8 cellular contexts compared by ENCODE assay signal in the genomic region with DNA sequence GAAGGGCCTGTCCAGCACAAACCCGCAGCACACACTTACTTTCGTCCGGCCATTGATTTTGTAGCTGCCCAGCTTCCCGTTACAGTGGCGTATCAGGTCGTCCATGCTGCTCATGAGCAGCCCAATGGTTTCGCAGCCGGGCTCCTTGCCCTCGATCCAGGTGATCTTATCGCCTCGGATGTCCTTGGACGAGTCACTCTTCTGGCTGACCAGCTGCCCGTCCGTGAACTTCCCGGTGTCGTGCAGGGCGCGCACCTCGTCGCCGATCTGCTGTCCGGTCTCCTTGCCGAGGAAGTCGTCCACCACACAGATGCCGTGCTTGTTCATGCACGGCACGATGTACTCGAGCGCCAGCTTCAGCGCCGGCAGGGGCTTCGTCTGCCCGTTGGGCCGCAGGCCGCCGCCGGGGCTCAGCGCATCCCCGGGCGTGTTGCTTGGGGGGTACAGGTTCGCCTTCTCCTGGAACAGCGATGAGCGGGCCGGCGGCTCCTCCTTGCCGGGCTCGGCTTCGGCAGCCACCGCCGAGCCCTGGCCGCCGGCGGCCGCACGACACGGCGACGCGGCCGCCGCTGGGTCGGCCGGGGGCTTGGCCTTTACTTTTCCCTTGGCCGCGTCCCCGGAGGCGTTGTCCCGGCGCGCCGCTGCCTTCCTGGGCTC. TPM values are rescaled to one million over a fixed set of nuclear protein-coding genes. Genes with fewer than 3 reads are reported as not detected.
DNase-seq lines count a peak whose midpoint lies in the region; ATAC-seq and TF ChIP-seq lines count a peak whose summit lies in the region.

No MANE protein-coding gene starts in this region.

- H3K9me3 ChIP-seq in BE2C (no peaks in the 10 kb centered on the region), SU-DHL-6 (ENCODE audit: insufficient read depth, low read length) (no peaks in the 10 kb centered on the region), ascending aorta (no peaks in the 10 kb centered on the region), hepatocyte (ENCODE audit: low read depth) (no peaks in the 10 kb centered on the region)

- ATAC-seq in GM19324 (IDR thresholded peaks at IDR 0.05; ENCODE audit: low FRiP score, unreplicated experiment): peak; percentile 9
- peak; percentile 6 for ATAC-seq in HG03432 (IDR thresholded peaks at IDR 0.05; ENCODE audit: unreplicated experiment)
- peak; percentile 20 for ATAC-seq in sciatic nerve

- peak overlapping the region; percentile 80 for H3K27ac ChIP-seq in SU-DHL-6 (ENCODE audit: low read depth, low read length)
- H3K27ac ChIP-seq in ascending aorta: peak overlapping the region; percentile 97 to 100
- H3K27ac ChIP-seq in hepatocyte: peak overlapping the region; percentile 95

- peak overlapping the region; percentile 45 for H2AFZ ChIP-seq in SU-DHL-6 (ENCODE audit: low read depth, low read length, severe bottlenecking)
- H2AFZ ChIP-seq in hepatocyte: peak overlapping the region; percentile 62

- no peaks in the 10 kb centered on the region for H3K9me2 ChIP-seq in SU-DHL-6 (replicated peaks; ENCODE audit: insufficient read depth, low read length)
- no peaks in the 10 kb centered on the region for H3K9me2 ChIP-seq in hepatocyte (replicated peaks; ENCODE audit: insufficient read depth)

- peaks cover 11% of the 10 kb centered on the region; the same call in 1 of the 2 replicates for H3K79me2 ChIP-seq in SU-DHL-6 (ENCODE audit: insufficient read depth, low read length)
- H3K79me2 ChIP-seq in hepatocyte: peaks cover 51% of the 10 kb centered on the region

- H3K36me3 ChIP-seq in BE2C (no peaks in the 10 kb centered on the region), SU-DHL-6 (ENCODE audit: low read length) (peaks cover 4% of the 10 kb centered on the region; the same call in 1 of the 2 replicates), ascending aorta (no peaks in the 10 kb centered on the region), hepatocyte (replicated peaks; ENCODE audit: insufficient read depth, low read depth) (no peaks in the 10 kb centered on the region)

- peak overlapping the region; percentile 64 for H3K9ac ChIP-seq in SU-DHL-6 (ENCODE audit: low read length)

- TF ChIP-seq CTCF in BE2C (IDR thresholded peaks at IDR 0.05; ENCODE audit: low read depth, low read length): no peak
- TF ChIP-seq CTCF in SU-DHL-6 (IDR thresholded peaks at IDR 0.05; ENCODE audit: insufficient read depth, low read length, poor library complexity, severe bottlenecking): no peak
- no peak for TF ChIP-seq CTCF in ascending aorta (IDR thresholded peaks at IDR 0.05)
- TF ChIP-seq CTCF in hepatocyte (IDR thresholded peaks at IDR 0.05; ENCODE audit: poor library complexity): no peak

- H4K20me1 ChIP-seq in SU-DHL-6 (ENCODE audit: low read depth, low read length) (peaks cover 27% of the 10 kb centered on the region), hepatocyte (ENCODE audit: insufficient read depth, poor library complexity, severe bottlenecking) (peaks cover 48% of the 10 kb centered on the region)

- H3K4me1 ChIP-seq in BE2C (peaks cover 2% of the 10 kb centered on the region; the same call in 1 of the 2 replicates), ascending aorta (peaks cover 0 to 9% of the 10 kb centered on the region in 2 donors), hepatocyte (ENCODE audit: insufficient read depth) (peaks cover 32% of the 10 kb centered on the region)

- DNase-seq in BE2C: peak; percentile 55
- peak in 1 of 2 donors; percentile 74 for DNase-seq in ascending aorta (ENCODE audit: low spot score in 2 of 2)
- DNase-seq in hepatocyte (ENCODE audit: low spot score): peak; percentile 56
- peak; percentile 67 for DNase-seq in sciatic nerve (ENCODE audit: low spot score)
- DNase-seq in SKM-1 (lab: John Stamatoyannopoulos, UW; ENCODE audit: unreplicated experiment): no peak

- H3K4me2 ChIP-seq in SU-DHL-6 (ENCODE audit: low read depth, low read length, poor library complexity, severe bottlenecking): peak overlapping the region; percentile 74
- H3K4me2 ChIP-seq in hepatocyte: peak overlapping the region; percentile 84

- H3K4me3 ChIP-seq in BE2C (ENCODE audit: low read depth, low read length) (peak overlapping the region; percentile 94), SU-DHL-6 (ENCODE audit: insufficient read depth, low read length, poor library complexity, severe bottlenecking) (peak overlapping the region; percentile 62), ascending aorta (peak overlapping the region; percentile 86 to 100), hepatocyte (peak overlapping the region; percentile 43)

- intact Hi-C loops in ascending aorta (cut with DNase I): loop anchor here (2.0 to 5.0 kb wide), 3 partner anchors 14 to 179 kb away; partner anchors contain the start of gene GNPAT
- intact Hi-C loops in sciatic nerve (cut with DNase I): no loop called here

- under 1% methylated on average over 63 of the region's 71 CpGs for WGBS in hepatocyte (ENCODE audit: low lambda C conversion rate, missing lambda C conversion rate)

- peaks cover 15% of the 10 kb centered on the region; the same call in 1 of the 2 replicates for H3F3A ChIP-seq in SU-DHL-6 (ENCODE audit: insufficient read depth)

- no peaks in the 10 kb centered on the region for H3K27me3 ChIP-seq in BE2C
- no peaks in the 10 kb centered on the region for H3K27me3 ChIP-seq in SU-DHL-6 (ENCODE audit: low read length)
- H3K27me3 ChIP-seq in ascending aorta: no peaks in the 10 kb centered on the region
- H3K27me3 ChIP-seq in hepatocyte: no peaks in the 10 kb centered on the region

RNA-seq across cellular contexts. Expression of gene EGLN1, which starts 1.0 kb away (rescaled TPM):
- 15.3 TPM for polyA plus RNA-seq in BE2C (2012; ENCODE audit: insufficient read depth, insufficient read length, low read depth)
- total RNA-seq in ascending aorta: 47.8 TPM
- 31.4 and 36.5 TPM in 2 replicates for total RNA-seq in hepatocyte
- polyA plus RNA-seq in hepatocyte: 18.3 and 20.5 TPM in 2 replicates
- total RNA-seq in sciatic nerve: 45.5 TPM

Comparison
In these comparisons a context has a peak if more than half of its experiments do, and no peak if none do; other contexts are left out.
1. H3K4me3 ChIP-seq: peak in every context shown above with its lines; median percentile 94 in BE2C; 93 in ascending aorta; 62 in SU-DHL-6; 43 in hepatocyte.